Comparison of ENCODE assay signal across 7 cellular contexts in the genomic region with DNA sequence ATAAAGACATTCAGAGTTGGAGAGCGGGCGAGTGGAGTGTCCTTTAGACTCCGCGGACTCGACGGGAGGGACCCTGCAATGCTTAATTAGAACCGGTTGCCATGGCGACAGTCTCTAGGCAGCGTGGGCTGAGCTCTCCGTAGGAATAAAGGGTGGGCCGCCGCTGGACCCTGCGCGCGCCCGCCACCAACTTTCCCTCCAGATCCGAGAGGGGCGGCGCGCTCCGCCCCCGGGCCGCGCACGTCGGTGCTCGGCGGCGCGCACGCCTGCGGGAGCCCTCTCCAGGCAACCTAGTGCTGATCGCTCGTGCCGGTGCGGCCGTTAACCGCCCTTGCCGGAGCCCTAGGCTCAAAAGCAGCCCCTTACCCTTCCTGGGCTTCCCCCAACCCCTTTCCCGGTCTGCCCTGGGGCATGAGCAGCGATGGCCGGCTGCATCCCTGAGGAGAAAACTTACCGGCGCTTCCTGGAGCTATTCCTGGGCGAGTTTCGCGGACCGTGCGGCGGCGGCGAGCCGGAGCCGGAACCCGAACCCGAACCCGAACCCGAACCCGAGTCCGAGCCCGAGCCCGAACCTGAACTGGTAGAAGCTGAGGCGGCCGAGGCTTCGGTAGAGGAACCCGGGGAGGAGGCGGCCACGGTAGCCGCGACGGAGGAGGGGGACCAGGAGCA. TPM values are rescaled to one million over a fixed set of nuclear protein-coding genes. Genes with fewer than 3 reads are reported as not detected.
DNase-seq lines count a peak whose midpoint lies in the region; ATAC-seq, FAIRE-seq and TF ChIP-seq lines count a peak whose summit lies in the region.

A gene (plus strand): TSS at position 278 of the 669 bp plus-strand sequence.

- 1% methylated on average over 57 to 71 of the region's 71 CpGs for WGBS in small intestine, 3 donors

- H3K36me3 ChIP-seq in breast epithelium, result no peaks in the 10 kb centered on the region
- H3K36me3 ChIP-seq in small intestine (ENCODE audit: control insufficient read depth in 2 of 2, insufficient read depth in 2 of 2, low read length in 2 of 2), result no peaks in the 10 kb centered on the region

- H3K27me3 ChIP-seq in breast epithelium (peaks cover 0 to 11% of the 10 kb centered on the region in 2 donors), small intestine (ENCODE audit: control insufficient read depth in 2 of 2, insufficient read depth in 2 of 2, low read length in 2 of 2) (peaks cover 0 to 4% of the 10 kb centered on the region in 2 donors)

- peak within 1 kb of the TSS; percentile 49 to 72 (median 64) for H3K4me3 ChIP-seq in breast epithelium
- H3K4me3 ChIP-seq in small intestine (ENCODE audit: low read depth in 1 of 2, low read length in 2 of 2), result peak within 1 kb of the TSS; percentile 51 to 56

- intact Hi-C loops in breast epithelium (cut with DNase I; ENCODE audit: low total_unique reads), result no loop called here

- H3K4me1 ChIP-seq in breast epithelium (no peaks in the 10 kb centered on the region), small intestine (ENCODE audit: control insufficient read depth in 2 of 2, insufficient read depth in 1 of 2, low read depth in 1 of 2, low read length in 1 of 2) (no peaks in the 10 kb centered on the region)

- no peak for TF ChIP-seq POLR2A in breast epithelium (IDR thresholded peaks at IDR 0.05)

- ATAC-seq in GM19035 (IDR thresholded peaks at IDR 0.05; ENCODE audit: unreplicated experiment), result peak; percentile 73

- FAIRE-seq in small intestine (lab: Jason Lieb, UNC), result no peak

- TF ChIP-seq CTCF in VCaP (conservative IDR thresholded peaks at IDR 0.05), result no peak
- TF ChIP-seq CTCF in breast epithelium (IDR thresholded peaks at IDR 0.05), result no peak

- peak; percentile 70 to 76 for DNase-seq in NCI-H1930 (lab: John Stamatoyannopoulos, UW)
- DNase-seq in breast epithelium (ENCODE audit: low spot score in 2 of 2), result no peak
- DNase-seq in inferior parietal cortex (ENCODE audit: extremely low spot score), result peak; percentile 47
- DNase-seq in small intestine, result peak; percentile 36
- DNase-seq in kidney glomerular epithelial cell (lab: John Stamatoyannopoulos, UW), result no peak

- H3K9me3 ChIP-seq in breast epithelium (no peaks in the 10 kb centered on the region), small intestine (ENCODE audit: control insufficient read depth, low read depth) (no peaks in the 10 kb centered on the region)

- H3K27ac ChIP-seq in VCaP, result peak within 1 kb of the TSS; percentile 88
- no peak within 1 kb of the TSS for H3K27ac ChIP-seq in breast epithelium
- H3K27ac ChIP-seq in small intestine (ENCODE audit: low read depth in 1 of 2, low read length in 1 of 2), result no peak within 1 kb of the TSS

RNA-seq across cellular contexts. Expression of the gene that starts here (rescaled TPM):
- under 1 TPM; under 0.01 to 0.44 (median 0.16) TPM for total RNA-seq in breast epithelium
- polyA plus RNA-seq in small intestine, result under 1 TPM; under 0.01 to 0.34 (median 0.22) TPM

Comparison
In these comparisons a context has a peak if more than half of its experiments do, and no peak if none do; other contexts are left out.
1. Peak in DNase-seq and H3K4me3 ChIP-seq in small intestine; RNA of the gene not detected or under 1 TPM.
2. DNase-seq: peak in NCI-H1930 (2 of 2) and inferior parietal cortex (single experiment); none in breast epithelium (0 of 2) and kidney glomerular epithelial cell (single experiment).